Comparison of ENCODE assay signal across 8 cellular contexts in the genomic region with DNA sequence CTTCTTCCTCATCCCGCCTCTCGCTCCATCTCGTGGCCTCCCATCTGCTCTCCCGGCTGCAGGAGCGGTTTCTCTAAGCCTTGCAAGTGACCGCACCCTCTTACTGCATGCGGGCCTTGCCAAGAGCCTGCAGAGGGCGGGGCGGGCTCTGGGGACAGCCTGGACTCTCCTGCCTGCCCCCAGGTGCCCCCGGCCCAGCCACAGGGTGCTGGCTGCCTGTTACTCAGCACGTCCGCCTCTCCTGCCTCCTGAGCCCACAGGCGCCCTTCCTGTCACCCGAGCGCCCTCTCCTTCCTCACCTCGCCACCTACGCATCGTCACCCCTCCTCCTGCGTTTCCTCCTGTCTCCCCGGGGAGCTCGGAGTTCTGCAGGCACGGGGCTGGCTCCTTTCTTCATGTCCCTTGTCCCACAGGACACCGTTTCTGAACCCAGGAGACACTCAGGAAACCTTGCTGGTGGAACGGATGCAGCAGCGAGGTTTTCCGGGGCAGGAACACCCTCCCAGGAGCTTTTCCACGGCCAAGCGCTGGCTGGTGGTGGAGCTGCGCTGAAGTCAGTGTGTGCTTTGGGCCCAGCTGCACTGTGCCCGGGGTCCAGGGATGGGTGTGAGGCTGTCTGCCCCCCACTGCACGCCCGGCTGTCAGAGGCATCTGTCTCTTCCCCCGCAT. TPM values are rescaled to one million over a fixed set of nuclear protein-coding genes. Genes with fewer than 3 reads are reported as not detected.
A peak's percentile ranks its signal among the peaks of the same experiment; 100 is the strongest.
DNase-seq lines count a peak whose midpoint lies in the region; ATAC-seq, FAIRE-seq and TF ChIP-seq lines count a peak whose summit lies in the region.

No MANE protein-coding gene starts in this region.

- H3K4me1 Mint-ChIP-seq in natural killer cell treated with Interleukin-12 subunit alpha and Interleukin-12 subunit beta and Interleukin-15 and Interleukin-18, amount 100 ng/mL, for 72 hours (ENCODE audit: low read depth in 2 of 2) = peaks cover 29 to 47% of the 10 kb centered on the region in 2 donors

- H3K27me3 ChIP-seq in right atrium auricular region (no peaks in the 10 kb centered on the region), colonic mucosa (no peaks in the 10 kb centered on the region), thymus (ENCODE audit: control insufficient read depth, insufficient read depth) (no peaks in the 10 kb centered on the region)

- peak overlapping the region in 1 of 2 donors; percentile 21 for H3K4me3 ChIP-seq in right atrium auricular region
- peak overlapping the region; percentile 18 for H3K4me3 ChIP-seq in colonic mucosa
- peak overlapping the region; percentile 43 for H3K4me3 ChIP-seq in thymus (ENCODE audit: low read length)

- TF ChIP-seq CTCF in right atrium auricular region (IDR thresholded peaks at IDR 0.05) = no peak
- no peak for TF ChIP-seq CTCF in colonic mucosa (IDR thresholded peaks at IDR 0.05)

- H3K9ac ChIP-seq in colonic mucosa (ENCODE audit: low read depth in 2 of 2, low read length in 2 of 2) = peak overlapping the region; percentile 51 to 59

- no peaks in the 10 kb centered on the region for H3K9me3 Mint-ChIP-seq in natural killer cell treated with Interleukin-12 subunit alpha and Interleukin-12 subunit beta and Interleukin-15 and Interleukin-18, amount 100 ng/mL, for 72 hours

- WGBS in thymus = 11% methylated on average over 33 of the region's 33 CpGs

- peak overlapping the region; percentile 77 to 89 for H3K27ac Mint-ChIP-seq in natural killer cell treated with Interleukin-12 subunit alpha and Interleukin-12 subunit beta and Interleukin-15 and Interleukin-18, amount 100 ng/mL, for 72 hours

- H3K27me3 Mint-ChIP-seq in natural killer cell treated with Interleukin-12 subunit alpha and Interleukin-12 subunit beta and Interleukin-15 and Interleukin-18, amount 100 ng/mL, for 72 hours = no peaks in the 10 kb centered on the region

- ATAC-seq in Right ventricle myocardium inferior = peak; percentile 63
- peak; percentile 66 for ATAC-seq in HG03442 (IDR thresholded peaks at IDR 0.05; ENCODE audit: unreplicated experiment)
- ATAC-seq in natural killer cell treated with Interleukin-12 subunit alpha and Interleukin-12 subunit beta and Interleukin-15 and Interleukin-18, amount 100 ng/mL, for 72 hours = peak; percentile 77 to 86

- intact Hi-C loops in Right ventricle myocardium inferior (cut with DNase I) (loop anchor here (2.0 to 5.0 kb wide), 2 partner anchors 51 to 72 kb away; no protein-coding TSS in a partner anchor), colonic mucosa (cut with DNase I) (no loop called here)

- H3K4me1 ChIP-seq in right atrium auricular region (peaks cover 0 to 51% of the 10 kb centered on the region in 2 donors), colonic mucosa (peaks cover 26% of the 10 kb centered on the region), thymus (ENCODE audit: control insufficient read depth, insufficient read depth, low read length) (peaks cover 41% of the 10 kb centered on the region)

- H3K36me3 ChIP-seq in right atrium auricular region (no peaks in the 10 kb centered on the region), colonic mucosa (no peaks in the 10 kb centered on the region), thymus (ENCODE audit: control insufficient read depth, insufficient read depth) (no peaks in the 10 kb centered on the region)

- H3K4me3 Mint-ChIP-seq in natural killer cell treated with Interleukin-12 subunit alpha and Interleukin-12 subunit beta and Interleukin-15 and Interleukin-18, amount 100 ng/mL, for 72 hours = peak overlapping the region; percentile 87

- DNase-seq in Right ventricle myocardium inferior (ENCODE audit: missing footprints) (peak; percentile 87), right atrium auricular region (ENCODE audit: low spot score) (no peak), colonic mucosa (peak; percentile 78), HTR-8/SVneo (ENCODE audit: insufficient read length, low spot score) (no peak)
- peak in 3 of 4 experiments; percentile 37 to 59 (median 49) for DNase-seq in activated CD4-positive, CD25-positive, alpha-beta regulatory T cell (lab: John Stamatoyannopoulos, UW)
- peak; percentile 82 for DNase-seq in natural killer cell treated with Interleukin-12 subunit alpha and Interleukin-12 subunit beta and Interleukin-15 and Interleukin-18, amount 100 ng/mL, for 72 hours (ENCODE audit: low spot score)

- H3K36me3 Mint-ChIP-seq in natural killer cell treated with Interleukin-12 subunit alpha and Interleukin-12 subunit beta and Interleukin-15 and Interleukin-18, amount 100 ng/mL, for 72 hours = no peaks in the 10 kb centered on the region

- H3K27ac ChIP-seq in right atrium auricular region (peak overlapping the region in 1 of 2 donors; percentile 5), colonic mucosa (peak overlapping the region; percentile 48), thymus (ENCODE audit: low read depth) (peak overlapping the region; percentile 57)

- FAIRE-seq in HTR-8/SVneo (lab: Jason Lieb, UNC) = no peak

- H3K9me3 ChIP-seq in right atrium auricular region = peaks cover 0 to 10% of the 10 kb centered on the region in 2 donors
- no peaks in the 10 kb centered on the region for H3K9me3 ChIP-seq in colonic mucosa
- no peaks in the 10 kb centered on the region for H3K9me3 ChIP-seq in thymus (ENCODE audit: control insufficient read depth)

RNA-seq across cellular contexts. Expression of a gene that starts 28.5 kb away (rescaled TPM):
- total RNA-seq in Right ventricle myocardium inferior = 41.9 TPM
- 10 to 100 TPM; 28.7 to 35.5 TPM for total RNA-seq in right atrium auricular region
- total RNA-seq in colonic mucosa = 10 to 100 TPM; 64.5 to 85.7 TPM
- total RNA-seq in natural killer cell treated with Interleukin-12 subunit alpha and Interleukin-12 subunit beta and Interleukin-15 and Interleukin-18, amount 100 ng/mL, for 72 hours = 10 to 100 TPM; 13.8 to 19.0 TPM
- 47.9 TPM for polyA plus RNA-seq in thymus

Comparison
In these comparisons a context has a peak if more than half of its experiments do, and no peak if none do; other contexts are left out.
1. DNase-seq: peak in Right ventricle myocardium inferior (single experiment), activated CD4-positive, CD25-positive, alpha-beta regulatory T cell (3 of 4), colonic mucosa (single experiment) and natural killer cell treated with Interleukin-12 subunit alpha and Interleukin-12 subunit beta and Interleukin-15 and Interleukin-18, amount 100 ng/mL, for 72 hours (single experiment); none in right atrium auricular region (single experiment) and HTR-8/SVneo (single experiment).
2. Peak in every context shown above with its lines, with median percentiles within 50 percentile points of each other: ATAC-seq.